In the genomic region with DNA sequence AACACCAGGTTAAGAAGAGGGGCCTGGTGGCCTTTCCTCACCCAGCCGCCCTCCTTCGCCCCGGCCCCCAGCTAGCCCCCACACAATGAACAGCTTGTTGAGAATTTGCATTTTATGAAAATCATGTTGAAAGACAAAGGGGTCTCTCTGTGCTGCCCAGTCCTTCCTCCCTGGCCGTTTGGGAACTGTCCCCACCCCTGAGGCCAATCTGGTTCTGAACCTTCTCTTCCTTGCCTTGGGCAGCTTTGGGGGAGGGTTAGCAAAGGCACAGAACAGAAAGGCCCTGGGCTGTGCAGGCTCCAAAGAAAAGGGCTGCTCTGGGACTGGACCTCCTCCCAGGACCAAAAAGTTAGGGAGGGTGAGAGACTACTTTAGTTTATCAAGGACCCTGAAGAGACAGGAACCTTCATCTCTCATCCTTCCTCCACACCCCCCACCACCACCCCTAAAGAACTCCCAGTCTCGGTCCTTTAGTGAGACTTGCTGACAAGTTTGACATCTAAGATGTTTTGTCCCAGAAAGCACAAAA, we compare ENCODE assay signal across 10 cellular contexts. TPM values are rescaled to one million over a fixed set of nuclear protein-coding genes. Genes with fewer than 3 reads are reported as not detected.
DNase-seq lines count a peak whose midpoint lies in the region; ATAC-seq, FAIRE-seq and TF ChIP-seq lines count a peak whose summit lies in the region.
"Had no signal": no experiment of that assay in that cellular context is flagged by ENCODE, and none has a peak within 500 bp of the region (broad histone marks: within the 10 kb centered on the region; RNA-seq: fewer than 3 reads in every experiment).

No MANE protein-coding gene starts in this region.

- H3K4me1 Mint-ChIP-seq in CD8-positive, alpha-beta T cell (ENCODE audit: low read depth), result peaks cover 18% of the 10 kb centered on the region
- H3K4me1 Mint-ChIP-seq in WTC11, result peaks cover 36% of the 10 kb centered on the region

- no peak for ATAC-seq in CD8-positive, alpha-beta T cell
- ATAC-seq in WTC11, result no peak
- no peak for ATAC-seq in psoas muscle
- no peak for ATAC-seq in HG03520 (IDR thresholded peaks at IDR 0.05; ENCODE audit: unreplicated experiment)

- TF ChIP-seq CTCF in CD8-positive, alpha-beta T cell (IDR thresholded peaks at IDR 0.05), result no peak
- TF ChIP-seq CTCF in WTC11 (IDR thresholded peaks at IDR 0.05), result no peak
- TF ChIP-seq CTCF in fibroblast of mammary gland (conservative IDR thresholded peaks at IDR 0.05; ENCODE audit: control insufficient read depth, insufficient read depth, low read depth, low read length), result no peak
- no peak for TF ChIP-seq CTCF in psoas muscle (IDR thresholded peaks at IDR 0.05)

- H3K4me3 ChIP-seq in CD8-positive, alpha-beta T cell (ENCODE audit: low read depth, low read length), result peak overlapping the region; percentile 72
- peak overlapping the region; percentile 48 for H3K4me3 ChIP-seq in fibroblast of mammary gland (ENCODE audit: control insufficient read depth, low read depth, low read length)
- peak overlapping the region; percentile 75 for H3K4me3 ChIP-seq in psoas muscle

- CTCF ChIA-PET in CD8-positive, alpha-beta T cell (lab: Charles Lee), result interaction anchor here (2.0 to 55.1 kb wide), 3 partner anchors 0 to 62 kb away, joined by 6 to 1615 read pairs (median 1615); partner anchors contain the start of genes ATG101 and TAMALIN
- CTCF ChIA-PET in WTC11 (lab: Charles Lee), result interaction anchor here (0.7 to 38.0 kb wide), 2 partner anchors 15 to 133 kb away, joined by 3 to 1431 read pairs; no protein-coding TSS in a partner anchor

- FAIRE-seq in RCC 7860 (lab: Jason Lieb, UNC), result no peak

- H3K9me3 ChIP-seq in CD8-positive, alpha-beta T cell (ENCODE audit: low read length), result no peaks in the 10 kb centered on the region
- no peaks in the 10 kb centered on the region for H3K9me3 ChIP-seq in psoas muscle

- 47 to 69% (median 53%) methylated on average over 5 of the region's 5 CpGs for WGBS in psoas muscle, 3 donors

- H3K4me3 Mint-ChIP-seq in CD8-positive, alpha-beta T cell, result peak overlapping the region; percentile 96
- peak overlapping the region; percentile 81 for H3K4me3 Mint-ChIP-seq in WTC11

- H3K27me3 ChIP-seq in CD8-positive, alpha-beta T cell (ENCODE audit: insufficient read depth, low read length), result no peaks in the 10 kb centered on the region
- peaks cover 0 to 24% (median 8%) of the 10 kb centered on the region in 3 donors for H3K27me3 ChIP-seq in psoas muscle (ENCODE audit: insufficient read depth in 3 of 3, low read length in 2 of 3)

- H3K27me3 Mint-ChIP-seq in CD8-positive, alpha-beta T cell (ENCODE audit: low read depth), result no peaks in the 10 kb centered on the region
- H3K27me3 Mint-ChIP-seq in WTC11 (ENCODE audit: low read depth), result peaks cover 62% of the 10 kb centered on the region

- peak overlapping the region; percentile 93 for H3K27ac ChIP-seq in CD8-positive, alpha-beta T cell (ENCODE audit: low read depth, low read length)
- H3K27ac ChIP-seq in psoas muscle, result peak overlapping the region; percentile 62
- H3K27ac ChIP-seq: WERI-Rb-1 had no signal

- H3K4me1 ChIP-seq in CD8-positive, alpha-beta T cell (ENCODE audit: insufficient read depth, low read length), result peaks cover 20% of the 10 kb centered on the region
- peaks cover 4% of the 10 kb centered on the region for H3K4me1 ChIP-seq in psoas muscle

- no peaks in the 10 kb centered on the region for H3K36me3 ChIP-seq in CD8-positive, alpha-beta T cell (ENCODE audit: insufficient read depth, low read length)
- H3K36me3 ChIP-seq in psoas muscle (ENCODE audit: insufficient read depth in 1 of 2, low read depth in 1 of 2), result peaks cover 0 to 16% of the 10 kb centered on the region in 2 donors

- DNase-seq in CD8-positive, alpha-beta T cell, result no peak
- DNase-seq in WTC11 (ENCODE audit: low spot score), result no peak
- no peak for DNase-seq in fibroblast of mammary gland (ENCODE audit: low read depth)
- DNase-seq in psoas muscle, result peak in 1 of 2 donors; percentile 35
- DNase-seq in NCI-H748 treated with DMSO at 0.1 percent for 48 hours (lab: John Stamatoyannopoulos, UW), result no peak
- no peak for DNase-seq in RCC 7860 (ENCODE audit: low spot score)
- DNase-seq in activated CD4-positive, CD25-positive, alpha-beta regulatory T cell treated with anti-CD3 and anti-CD28 coated beads, Interleukin-2, amount 50 U/mL, for 72 hours, result no peak
- DNase-seq: NCI-H1436 treated with DMSO at 0.1 percent for 48 hours had no signal

- no peaks in the 10 kb centered on the region for H3K9me3 Mint-ChIP-seq in CD8-positive, alpha-beta T cell
- no peaks in the 10 kb centered on the region for H3K9me3 Mint-ChIP-seq in WTC11

- peak overlapping the region; percentile 95 for H3K27ac Mint-ChIP-seq in CD8-positive, alpha-beta T cell
- H3K27ac Mint-ChIP-seq in WTC11, result no peak overlapping the region

- H3K36me3 Mint-ChIP-seq in CD8-positive, alpha-beta T cell, result peaks cover 25% of the 10 kb centered on the region
- 0 out of 2 replicates have a peak, but pooled peaks cover 2% of the 10 kb centered on the region for H3K36me3 Mint-ChIP-seq in WTC11

- intact Hi-C loops in CD8-positive, alpha-beta T cell (cut with DNase I, micrococcal nuclease), result loop anchor here (1.0 to 2.0 kb wide), 4 partner anchors 15 to 57 kb away; partner anchors contain the start of genes ACVR1B (in 1 of the 2) and NR4A1 (in 1 of the 2)
- intact Hi-C loops in psoas muscle (cut with DNase I), result loop anchor here in 1 of 2 donors (5.0 kb wide), 1 partner anchor 114 kb away; no protein-coding TSS in a partner anchor

- POLR2A ChIA-PET in CD8-positive, alpha-beta T cell (lab: Charles Lee), result interaction anchor here (2.1 to 8.3 kb wide), 3 partner anchors 15 to 25 kb away, joined by 5 to 92 read pairs (median 10); no protein-coding TSS in a partner anchor
- POLR2A ChIA-PET in WTC11 (lab: Charles Lee), result no interaction called here

TF ChIP-seq in WTC11, 78 proteins besides CTCF, POLR2A, EP300 and RAD21:
- peak; percentile 97 for TF ChIP-seq ZNF121 (CRISPR knock-in tag; IDR thresholded peaks at IDR 0.05)
- TF ChIP-seq ETV6 (CRISPR knock-in tag; IDR thresholded peaks at IDR 0.05), result no peak
- TF ChIP-seq, protein P1, sequence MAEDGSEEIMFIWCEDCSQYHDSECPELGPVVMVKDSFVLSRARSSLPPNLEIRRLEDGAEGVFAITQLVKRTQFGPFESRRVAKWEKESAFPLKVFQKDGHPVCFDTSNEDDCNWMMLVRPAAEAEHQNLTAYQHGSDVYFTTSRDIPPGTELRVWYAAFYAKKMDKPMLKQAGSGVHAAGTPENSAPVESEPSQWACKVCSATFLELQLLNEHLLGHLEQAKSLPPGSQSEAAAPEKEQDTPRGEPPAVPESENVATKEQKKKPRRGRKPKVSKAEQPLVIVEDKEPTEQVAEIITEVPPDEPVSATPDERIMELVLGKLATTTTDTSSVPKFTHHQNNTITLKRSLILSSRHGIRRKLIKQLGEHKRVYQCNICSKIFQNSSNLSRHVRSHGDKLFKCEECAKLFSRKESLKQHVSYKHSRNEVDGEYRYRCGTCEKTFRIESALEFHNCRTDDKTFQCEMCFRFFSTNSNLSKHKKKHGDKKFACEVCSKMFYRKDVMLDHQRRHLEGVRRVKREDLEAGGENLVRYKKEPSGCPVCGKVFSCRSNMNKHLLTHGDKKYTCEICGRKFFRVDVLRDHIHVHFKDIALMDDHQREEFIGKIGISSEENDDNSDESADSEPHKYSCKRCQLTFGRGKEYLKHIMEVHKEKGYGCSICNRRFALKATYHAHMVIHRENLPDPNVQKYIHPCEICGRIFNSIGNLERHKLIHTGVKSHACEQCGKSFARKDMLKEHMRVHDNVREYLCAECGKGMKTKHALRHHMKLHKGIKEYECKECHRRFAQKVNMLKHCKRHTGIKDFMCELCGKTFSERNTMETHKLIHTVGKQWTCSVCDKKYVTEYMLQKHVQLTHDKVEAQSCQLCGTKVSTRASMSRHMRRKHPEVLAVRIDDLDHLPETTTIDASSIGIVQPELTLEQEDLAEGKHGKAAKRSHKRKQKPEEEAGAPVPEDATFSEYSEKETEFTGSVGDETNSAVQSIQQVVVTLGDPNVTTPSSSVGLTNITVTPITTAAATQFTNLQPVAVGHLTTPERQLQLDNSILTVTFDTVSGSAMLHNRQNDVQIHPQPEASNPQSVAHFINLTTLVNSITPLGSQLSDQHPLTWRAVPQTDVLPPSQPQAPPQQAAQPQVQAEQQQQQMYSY (CRISPR knock-in tag; IDR thresholded peaks at IDR 0.05), result no peak
- no peak for TF ChIP-seq NR2C2 (CRISPR knock-in tag; IDR thresholded peaks at IDR 0.05)

RNA-seq across cellular contexts. Expression of gene TAMALIN, which starts 1.3 kb away (rescaled TPM):
- 100 to 1,000 TPM; 603 to 632 TPM for total RNA-seq in CD8-positive, alpha-beta T cell
- 5.5 to 7.1 TPM (median 6.1 TPM) in 3 replicates for total RNA-seq in WTC11 (2021)
- total RNA-seq in psoas muscle, result 10 to 100 TPM in 3 of 4 donors, 1 to 10 TPM in 1; 8.0 to 12.8 (median 11.5) TPM
- 1 to 10 TPM; 5.5 to 9.6 (median 6.8) TPM for polyA plus RNA-seq in psoas muscle

RNA-seq across cellular contexts. Expression of gene NR4A1, which starts 43.2 kb away (rescaled TPM):
- 10 to 100 TPM; 59.7 to 60.0 TPM for total RNA-seq in CD8-positive, alpha-beta T cell
- total RNA-seq in WTC11 (2021) (19.2 to 26.9 TPM (median 22.0 TPM) in 3 replicates), psoas muscle (10 to 100 TPM; 17.5 to 92.8 (median 56.9) TPM)
- polyA plus RNA-seq in psoas muscle, result 10 to 100 TPM; 35.5 to 74.0 (median 50.2) TPM

RNA-seq across cellular contexts. Expression of gene ACVR1B, which starts 56.5 kb away (rescaled TPM):
- 10 to 100 TPM; 12.0 to 13.7 TPM for total RNA-seq in CD8-positive, alpha-beta T cell
- total RNA-seq in WTC11 (2021) (20.9 to 24.1 TPM (median 22.3 TPM) in 3 replicates), psoas muscle (10 to 100 TPM; 10.5 to 16.6 (median 14.0) TPM)
- polyA plus RNA-seq in psoas muscle, result 10 to 100 TPM in 1 of 3 donors, 1 to 10 TPM in 2; 5.8 to 14.9 (median 6.0) TPM

Comparison
In these comparisons a context has a peak if more than half of its experiments do, and no peak if none do; other contexts are left out.
1. RNA of gene TAMALIN, which starts 1.3 kb away (total RNA-seq): 603 to 632 TPM in CD8-positive, alpha-beta T cell; 8.0 to 12.8 TPM in psoas muscle and 5.5 to 7.1 TPM in WTC11; every median in the first group is over 10 times any median in the second.
2. Peak in every context shown above with its lines, with median percentiles within 50 percentile points of each other: H3K4me3 ChIP-seq.